Comparison of ENCODE assay signal across 21 cellular contexts in the genomic region with DNA sequence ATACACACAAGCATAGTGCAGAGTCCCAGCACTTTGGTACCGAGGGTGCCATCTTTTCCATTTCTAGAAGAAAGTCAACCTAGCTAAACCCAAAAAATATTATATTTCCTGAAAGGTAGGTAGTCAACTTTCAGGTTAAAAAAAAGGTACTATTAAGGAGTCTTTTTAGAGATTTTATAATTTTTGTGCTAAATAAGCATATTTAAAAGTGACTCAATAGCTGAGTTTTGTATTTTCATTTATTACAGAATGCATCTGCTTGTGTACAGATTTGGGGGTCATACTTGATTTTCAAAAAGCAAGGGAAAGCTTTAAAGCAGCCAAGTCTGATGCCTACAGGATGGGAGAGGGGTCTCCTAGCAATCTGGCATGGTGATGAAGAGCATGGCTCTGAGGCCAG.
"Had no signal": no experiment of that assay in that cellular context is flagged by ENCODE, and none has a peak within 500 bp of the region (broad histone marks: within the 10 kb centered on the region; RNA-seq: fewer than 3 reads in every experiment).

No MANE protein-coding gene starts in this region.

- H3K36me3 ChIP-seq: uterus had no signal

- ATAC-seq: left ventricle myocardium superior, natural killer cell had no signal

- H3K9me2 ChIP-seq: SK-N-SH had no signal

- H3K9me3 Mint-ChIP-seq: activated CD4-positive, alpha-beta T cell treated with anti-CD3 and anti-CD28 coated beads, Interleukin-2, amount 10 ng/mL, durations not matched to agents 7 days and 5 days; activated naive CD4-positive, alpha-beta T cell treated with anti-CD3 and anti-CD28 coated beads, Interleukin-2, amount 50 U/mL, for 72 hours; immature natural killer cell; memory B cell; natural killer cell had no signal

- DNase-seq: activated CD4-positive, alpha-beta T cell treated with anti-CD3 and anti-CD28 coated beads, Interleukin-2, amount 10 ng/mL, durations not matched to agents 7 days and 5 days; activated CD4-positive, CD25-positive, alpha-beta regulatory T cell; activated CD8-positive, alpha-beta memory T cell treated with anti-CD3 and anti-CD28 coated beads for 24 hours; activated CD8-positive, alpha-beta memory T cell treated with anti-CD3 and anti-CD28 coated beads, Interleukin-2, amount 50 U/mL, for 48 hours; amygdala; dermis blood vessel endothelial cell; effector memory CD4-positive, alpha-beta T cell; esophagus squamous epithelium; immature natural killer cell; kidney glomerular epithelial cell; left ventricle myocardium superior; natural killer cell; SK-N-SH; spleen; stimulated activated CD8-positive, alpha-beta memory T cell treated with anti-CD3 and anti-CD28 coated beads, Interleukin-4, amount 100 ng/mL, for 48 hours; stimulated activated naive CD4-positive, alpha-beta T cell treated with Interleukin-2 at 50 U/mL for 16 hours; T-helper 9 cell; transverse colon; uterus had no signal

- H3K4me2 ChIP-seq: SK-N-SH had no signal

- H3K27ac ChIP-seq: esophagus squamous epithelium, transverse colon, uterus had no signal

- H3K27me3 Mint-ChIP-seq: activated CD4-positive, alpha-beta T cell treated with anti-CD3 and anti-CD28 coated beads, Interleukin-2, amount 10 ng/mL, durations not matched to agents 7 days and 5 days; memory B cell had no signal

- H3K27me3 ChIP-seq: esophagus squamous epithelium, spleen, transverse colon, uterus had no signal

- H3K9ac ChIP-seq: SK-N-SH had no signal

- H3K4me3 ChIP-seq: esophagus squamous epithelium, spleen, transverse colon, uterus had no signal

- H3K4me3 Mint-ChIP-seq: activated CD4-positive, alpha-beta T cell treated with anti-CD3 and anti-CD28 coated beads, Interleukin-2, amount 10 ng/mL, durations not matched to agents 7 days and 5 days; immature natural killer cell; memory B cell; natural killer cell had no signal

- H3K9me3 ChIP-seq: esophagus squamous epithelium, SK-N-SH, spleen, transverse colon, uterus had no signal

- H3K4me1 ChIP-seq: esophagus squamous epithelium, uterus had no signal
